ENCODE assay signal across 2 cellular contexts in the genomic region with DNA sequence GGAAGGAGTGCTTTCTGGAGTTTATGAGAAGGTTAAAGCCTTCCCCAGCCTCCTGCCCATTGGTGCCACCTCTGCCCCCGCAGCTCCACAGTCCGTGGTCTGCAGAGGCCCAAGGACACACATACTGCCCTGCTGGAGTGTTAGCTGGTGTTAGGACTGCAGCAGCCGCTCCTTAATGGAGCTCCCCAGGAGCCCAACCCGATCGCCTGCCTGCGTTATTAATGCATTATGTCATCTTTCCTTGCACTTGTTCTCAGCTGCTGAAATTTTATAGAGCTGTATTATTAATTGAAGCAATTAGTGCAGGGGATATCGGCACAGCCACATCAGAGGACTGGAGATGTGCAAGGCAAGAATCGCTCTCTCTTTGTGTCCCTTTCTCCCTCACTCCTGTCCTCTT.
TF ChIP-seq lines count a peak whose summit lies in the region.

No MANE protein-coding gene starts in this region.

TF ChIP-seq in HepG2, 621 proteins besides CTCF, POLR2A, EP300 and RAD21:
- peak; percentile 35; the same call in 1 of the 2 replicates for TF ChIP-seq ATF7 (IDR thresholded peaks at IDR 0.05)
- TF ChIP-seq ATF7 (CRISPR knock-in tag; IDR thresholded peaks at IDR 0.05): no peak
- no peak for TF ChIP-seq SALL2 (CRISPR knock-in tag; IDR thresholded peaks at IDR 0.05)
- TF ChIP-seq NPAS2 (CRISPR knock-in tag; IDR thresholded peaks at IDR 0.05; ENCODE audit: borderline replicate concordance): no peak
- no peak for TF ChIP-seq ZNF652 (CRISPR knock-in tag; IDR thresholded peaks at IDR 0.05; ENCODE audit: borderline replicate concordance, low read depth)

TF ChIP-seq in SK-N-SH, 30 proteins besides CTCF, POLR2A, EP300 and RAD21 (continued from another document):
- TF ChIP-seq, protein P1, sequence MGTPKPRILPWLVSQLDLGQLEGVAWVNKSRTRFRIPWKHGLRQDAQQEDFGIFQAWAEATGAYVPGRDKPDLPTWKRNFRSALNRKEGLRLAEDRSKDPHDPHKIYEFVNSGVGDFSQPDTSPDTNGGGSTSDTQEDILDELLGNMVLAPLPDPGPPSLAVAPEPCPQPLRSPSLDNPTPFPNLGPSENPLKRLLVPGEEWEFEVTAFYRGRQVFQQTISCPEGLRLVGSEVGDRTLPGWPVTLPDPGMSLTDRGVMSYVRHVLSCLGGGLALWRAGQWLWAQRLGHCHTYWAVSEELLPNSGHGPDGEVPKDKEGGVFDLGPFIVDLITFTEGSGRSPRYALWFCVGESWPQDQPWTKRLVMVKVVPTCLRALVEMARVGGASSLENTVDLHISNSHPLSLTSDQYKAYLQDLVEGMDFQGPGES (IDR thresholded peaks at IDR 0.05; ENCODE audit: low read depth, low read length): no peak
- TF ChIP-seq, protein P2, sequence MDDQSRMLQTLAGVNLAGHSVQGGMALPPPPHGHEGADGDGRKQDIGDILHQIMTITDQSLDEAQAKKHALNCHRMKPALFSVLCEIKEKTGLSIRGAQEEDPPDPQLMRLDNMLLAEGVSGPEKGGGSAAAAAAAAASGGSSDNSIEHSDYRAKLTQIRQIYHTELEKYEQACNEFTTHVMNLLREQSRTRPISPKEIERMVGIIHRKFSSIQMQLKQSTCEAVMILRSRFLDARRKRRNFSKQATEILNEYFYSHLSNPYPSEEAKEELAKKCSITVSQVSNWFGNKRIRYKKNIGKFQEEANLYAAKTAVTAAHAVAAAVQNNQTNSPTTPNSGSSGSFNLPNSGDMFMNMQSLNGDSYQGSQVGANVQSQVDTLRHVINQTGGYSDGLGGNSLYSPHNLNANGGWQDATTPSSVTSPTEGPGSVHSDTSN (IDR thresholded peaks at IDR 0.05): no peak
- TF ChIP-seq MEF2A (IDR thresholded peaks at IDR 0.05; ENCODE audit: borderline replicate concordance, low read depth): no peak
- no peak for TF ChIP-seq POLR2AphosphoS5 (IDR thresholded peaks at IDR 0.05; ENCODE audit: low read depth, low read length)
- no peak for TF ChIP-seq ELF1 (IDR thresholded peaks at IDR 0.05)
- TF ChIP-seq JUND (IDR thresholded peaks at IDR 0.05): peak; percentile 33; the same call in 1 of the 2 replicates
- TF ChIP-seq GATA2 (CRISPR knock-in tag; IDR thresholded peaks at IDR 0.05): no peak
- no peak for TF ChIP-seq FOXM1 (IDR thresholded peaks at IDR 0.05; ENCODE audit: low read depth)
